17 cellular contexts compared by ENCODE assay signal in the genomic region with DNA sequence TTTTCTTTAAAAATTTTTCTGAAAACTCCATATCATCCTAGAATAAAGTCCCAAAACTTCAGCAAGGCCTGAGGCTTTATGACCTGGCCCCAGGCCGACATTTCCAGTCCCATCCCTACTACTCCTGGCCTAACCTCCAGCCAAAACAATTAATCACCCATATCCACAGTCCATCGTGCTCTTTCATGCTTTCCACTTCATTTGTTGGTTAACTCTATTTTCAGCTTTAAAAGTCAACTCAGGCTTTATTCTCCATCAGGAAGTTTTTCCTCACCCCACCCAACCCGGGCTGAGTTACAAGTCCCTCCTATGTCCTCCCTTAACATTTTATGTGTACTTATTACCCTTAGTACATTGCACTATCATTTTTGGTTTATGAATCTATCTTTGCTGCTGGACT. TPM values are rescaled to one million over a fixed set of nuclear protein-coding genes. Genes with fewer than 3 reads are reported as not detected.
DNase-seq lines count a peak whose midpoint lies in the region; ATAC-seq, FAIRE-seq and TF ChIP-seq lines count a peak whose summit lies in the region.
"Had no signal": no experiment of that assay in that cellular context is flagged by ENCODE, and none has a peak within 500 bp of the region (broad histone marks: within the 10 kb centered on the region; RNA-seq: fewer than 3 reads in every experiment).

No MANE protein-coding gene starts in this region.

- intact Hi-C loops in HepG2 (cut with micrococcal nuclease; ENCODE audit: unreplicated experiment): no loop called here
- intact Hi-C loops in kidney (cut with DNase I): no loop called here
- intact Hi-C loops in psoas muscle (cut with DNase I): no loop called here

- no peaks in the 10 kb centered on the region for H3K27me3 ChIP-seq in liver (ENCODE audit: control insufficient read depth in 4 of 4, insufficient read depth in 4 of 4, low read length in 3 of 4)
- peaks cover 2 to 49% of the 10 kb centered on the region in 2 experiments; a peak in 4 of 5 replicates for H3K27me3 ChIP-seq in HepG2 (ENCODE audit: control insufficient read depth in 1 of 2, insufficient read depth in 2 of 2, low read length in 2 of 2)
- H3K27me3 ChIP-seq in psoas muscle (ENCODE audit: insufficient read depth in 3 of 3, low read length in 2 of 3): no peaks in the 10 kb centered on the region
- H3K27me3 ChIP-seq: cardiac muscle cell had no signal

- in situ Hi-C loops in HepG2 (cut with HindIII; ENCODE audit: extremely low pct_ligation_motif_present, low pct_unique_long_range_greater_than_20kb): no loop called here

- H3K36me3 ChIP-seq in liver (ENCODE audit: control insufficient read depth in 4 of 4, insufficient read depth in 3 of 4, low read depth in 1 of 4, low read length in 3 of 4): peaks cover 0 to 1% (median 0%) of the 10 kb centered on the region in 4 donors
- no peaks in the 10 kb centered on the region for H3K36me3 ChIP-seq in HepG2 (replicated peaks in 1 of 2; ENCODE audit: control insufficient read depth in 1 of 2, insufficient read depth in 2 of 2, low read length in 2 of 2)
- H3K36me3 ChIP-seq in kidney (ENCODE audit: control insufficient read depth in 1 of 2, insufficient read depth in 2 of 2, low read length in 2 of 2): no peaks in the 10 kb centered on the region
- peaks cover 0 to 2% of the 10 kb centered on the region in 2 donors for H3K36me3 ChIP-seq in psoas muscle (ENCODE audit: insufficient read depth in 1 of 2, low read depth in 1 of 2)
- H3K36me3 ChIP-seq: cardiac muscle cell had no signal

- H3K4me1 ChIP-seq in liver (ENCODE audit: control insufficient read depth in 4 of 4, insufficient read depth in 4 of 4, low read length in 3 of 4) (no peaks in the 10 kb centered on the region), HepG2 (ENCODE audit: insufficient read depth, low read length) (peaks cover 19% of the 10 kb centered on the region), kidney (ENCODE audit: control insufficient read depth in 1 of 2, insufficient read depth in 1 of 2, low read depth in 1 of 2, low read length in 2 of 2) (peaks cover 24 to 31% of the 10 kb centered on the region in 2 donors), psoas muscle (peaks cover 44% of the 10 kb centered on the region)

- TF ChIP-seq EP300 in HepG2 (IDR thresholded peaks at IDR 0.05; ENCODE audit: low read depth in 2 of 2, low read length in 2 of 2) (no peak), HepG2 (CRISPR knock-in tag; IDR thresholded peaks at IDR 0.05; ENCODE audit: borderline replicate concordance) (no peak)

- H2AFZ ChIP-seq in HepG2 (ENCODE audit: low read length): no peak overlapping the region

- no peaks in the 10 kb centered on the region for H3K79me2 ChIP-seq in HepG2 (ENCODE audit: insufficient read depth, low read length)

- BruUV-seq in HepG2 (replicated peaks; lab: Mats Ljungman, UMichigan): no TSS peak

- 74% methylated on average over 3 of the region's 3 CpGs for WGBS in liver
- 35% methylated on average over 3 of the region's 3 CpGs for WGBS in HepG2 (ENCODE audit: low lambda C conversion rate)
- WGBS in psoas muscle, 3 donors: 16 to 32% (median 20%) methylated on average over 3 of the region's 3 CpGs

- H3K4me3 ChIP-seq in liver (ENCODE audit: low read depth in 1 of 3, low read length in 3 of 3): no peak overlapping the region
- no peak overlapping the region for H3K4me3 ChIP-seq in HepG2 (replicated peaks in 1 of 3; ENCODE audit: insufficient read depth in 1 of 3, low read depth in 2 of 3, low read length in 3 of 3)
- H3K4me3 ChIP-seq in kidney (ENCODE audit: low read length in 2 of 2): no peak overlapping the region
- no peak overlapping the region for H3K4me3 ChIP-seq in psoas muscle
- H3K4me3 ChIP-seq: cardiac muscle cell, skin epidermis had no signal

- FAIRE-seq in HepG2 (lab: Jason Lieb, UNC) (no peak), kidney (lab: Jason Lieb, UNC) (no peak)
- FAIRE-seq: RCC 7860 had no signal

- H3K9me3 ChIP-seq in liver (ENCODE audit: control insufficient read depth in 4 of 4, low read length in 3 of 4) (no peaks in the 10 kb centered on the region), HepG2 (ENCODE audit: low read length) (no peaks in the 10 kb centered on the region), kidney (ENCODE audit: control insufficient read depth in 1 of 2, low read length in 2 of 2) (no peaks in the 10 kb centered on the region), psoas muscle (no peaks in the 10 kb centered on the region)

- CTCF ChIA-PET in HepG2 (lab: Yijun Ruan, JAX; ENCODE audit: low intra/inter-chr PET ratio, low total read pairs): no interaction called here

- no peak for DNase-seq in HepG2 (ENCODE audit: low spot score)
- peak; percentile 73 for DNase-seq in kidney
- DNase-seq in psoas muscle: peak in 1 of 2 donors; percentile 33
- no peak for DNase-seq in stimulated activated CD4-positive, alpha-beta T cell treated with anti-CD3 and anti-CD28 coated beads, Interleukin-4, amount 100 ng/mL, for 4 hours
- no peak for DNase-seq in nucleus accumbens (lab: John Stamatoyannopoulos, UW)
- DNase-seq: activated CD4-positive, alpha-beta T cell treated with anti-CD3 and anti-CD28 coated beads, Interleukin-2, amount 50 U/mL, for 48 hours; activated T-cell treated with anti-CD3 and anti-CD28 coated beads, Interleukin-2, amount 50 U/mL, for 4 hours; CD8-positive, alpha-beta T cell; effector CD8-positive, alpha-beta T cell; midbrain; NCI-H2107 had no signal

- TF ChIP-seq POLR2A in HepG2 (IDR thresholded peaks at IDR 0.05; ENCODE audit: insufficient read depth in 1 of 2, low read depth in 2 of 2, low read length in 2 of 2): no peak

- H3K4me2 ChIP-seq in HepG2 (ENCODE audit: low read depth, low read length): no peak overlapping the region

- TF ChIP-seq CTCF in liver (IDR thresholded peaks at IDR 0.05; ENCODE audit: low read depth, low read length, missing input control) (no peak), HepG2 (CRISPR knock-in tag; IDR thresholded peaks at IDR 0.05) (no peak), kidney (IDR thresholded peaks at IDR 0.05; ENCODE audit: borderline replicate concordance, extremely low read depth, insufficient read depth) (no peak), psoas muscle (IDR thresholded peaks at IDR 0.05) (no peak)

- H4K20me1 ChIP-seq in HepG2 (ENCODE audit: insufficient read depth, low read length): no peaks in the 10 kb centered on the region

- no peak for TF ChIP-seq RAD21 in liver (IDR thresholded peaks at IDR 0.05)
- no peak for TF ChIP-seq RAD21 in HepG2 (CRISPR knock-in tag; IDR thresholded peaks at IDR 0.05)

- ATAC-seq in HepG2 (no peak), psoas muscle (peak in 3 of 4 donors; percentile 14 to 34 (median 15)), HG03565 (IDR thresholded peaks at IDR 0.05; ENCODE audit: unreplicated experiment) (no peak), HG03439 (IDR thresholded peaks at IDR 0.05; ENCODE audit: unreplicated experiment) (no peak)
- ATAC-seq: activated T-cell treated with anti-CD3 and anti-CD28 coated beads, Interleukin-2, amount 50 U/mL, for 4 hours; CD8-positive, alpha-beta T cell had no signal

- POLR2A ChIA-PET in HepG2 (lab: Yijun Ruan, JAX): no interaction called here

- H3K9ac ChIP-seq in liver (ENCODE audit: low read depth in 1 of 2, low read length in 2 of 2) (no peak overlapping the region), HepG2 (ENCODE audit: insufficient read depth, low read depth, low read length) (no peak overlapping the region), kidney (ENCODE audit: low read length in 2 of 2) (no peak overlapping the region)

- H3K27ac ChIP-seq in liver (ENCODE audit: low read depth in 1 of 2, low read length in 2 of 2) (no peak overlapping the region), HepG2 (ENCODE audit: extremely low read length, insufficient read depth, low read length) (no peak overlapping the region), kidney (ENCODE audit: low read depth in 2 of 2, low read length in 2 of 2) (peak overlapping the region in 1 of 2 donors; percentile 56), psoas muscle (peak overlapping the region; percentile 4)
- H3K27ac ChIP-seq: cardiac muscle cell had no signal

TF ChIP-seq in liver, 16 proteins besides CTCF, POLR2A, EP300 and RAD21:
- TF ChIP-seq NR2F2 (IDR thresholded peaks at IDR 0.05) (peak; percentile 47), HNF4A (conservative IDR thresholded peaks at IDR 0.05) (no peak)

TF ChIP-seq in HepG2, 621 proteins besides CTCF, POLR2A, EP300 and RAD21 (continues in another document):
- TF ChIP-seq ZNF441 (CRISPR knock-in tag; IDR thresholded peaks at IDR 0.05; ENCODE audit: borderline replicate concordance): no peak

RNA-seq across cellular contexts. Expression of a gene that starts 27.7 kb away (rescaled TPM):
- total RNA-seq in liver (100 to 1,000 TPM in 1 of 2 donors, 10 to 100 TPM in 1; 87.1 to 191 TPM), HepG2 (2016; rRNA removed; fragmentation: Illumina TruSeq; extraction: Trizol) (139 and 299 TPM in 2 replicates), kidney (313 TPM), psoas muscle (100 to 1,000 TPM in 1 of 4 donors, 10 to 100 TPM in 3; 87.8 to 180 (median 96.2) TPM)
- polyA plus RNA-seq in liver (10 to 100 TPM; 44.8 to 64.6 TPM), HepG2 (2011; rRNA removed) (123 and 127 TPM in 2 replicates), kidney (ENCODE audit: insufficient read depth, low read depth, low replicate concordance) (93.2 TPM), psoas muscle (10 to 100 TPM; 22.9 to 56.1 (median 32.9) TPM)
- 7.6 and 9.0 TPM in 2 replicates for total RNA-seq in HepG2 (2016; cell fraction: cytosol; rRNA removed; fragmentation: Illumina TruSeq; extraction: Trizol; ENCODE audit: low read depth)
- total RNA-seq in HepG2 (2016; cell fraction: insoluble cytoplasmic fraction; rRNA removed; fragmentation: Illumina TruSeq; extraction: Trizol): 109 and 295 TPM in 2 replicates
- total RNA-seq in HepG2 (2016; cell fraction: membrane; rRNA removed; fragmentation: Illumina TruSeq; extraction: Trizol): 27.1 and 31.5 TPM in 2 replicates
- total RNA-seq in HepG2 (2016; cell fraction: nucleus; rRNA removed; fragmentation: Illumina TruSeq; extraction: Trizol): 441 and 497 TPM in 2 replicates
- 37.4 and 38.8 TPM in 2 replicates for polyA plus RNA-seq in HepG2 (2011; cell fraction: cytosol; rRNA removed)
- polyA plus RNA-seq in HepG2 (2011; cell fraction: nucleus; rRNA removed): 594 and 623 TPM in 2 replicates
- polyA plus RNA-seq in HepG2 (2012): 212 and 223 TPM in 2 replicates
- 3.3 and 4.0 TPM in 2 replicates for polyA plus RNA-seq in HepG2 (2016; cell fraction: cytosol; fragmentation: Illumina TruSeq; extraction: Trizol; ENCODE audit: low read depth)
- polyA plus RNA-seq in HepG2 (2016; cell fraction: insoluble cytoplasmic fraction; fragmentation: Illumina TruSeq; extraction: Trizol; ENCODE audit: low read depth): 55.3 and 74.4 TPM in 2 replicates
- 9.0 and 11.0 TPM in 2 replicates for polyA plus RNA-seq in HepG2 (2016; cell fraction: membrane; fragmentation: Illumina TruSeq; extraction: Trizol; ENCODE audit: low read depth)
- polyA plus RNA-seq in HepG2 (2016; cell fraction: nucleus; fragmentation: Illumina TruSeq; extraction: Trizol; ENCODE audit: insufficient read depth, low read depth): 381 and 401 TPM in 2 replicates
- 53.9 and 245 TPM in 2 replicates for polyA minus RNA-seq in HepG2 (2011; rRNA and poly(A)+ RNA removed; ENCODE audit: low replicate concordance)
- polyA minus RNA-seq in HepG2 (2011; cell fraction: cytosol; rRNA and poly(A)+ RNA removed): 129 and 133 TPM in 2 replicates
- 957 and 1,039 TPM in 2 replicates for polyA minus RNA-seq in HepG2 (2011; cell fraction: nucleus; rRNA and poly(A)+ RNA removed)

Comparison
In these comparisons a context has a peak if more than half of its experiments do, and no peak if none do; other contexts are left out.
1. ATAC-seq: peak in psoas muscle (3 of 4); none in HepG2 (single experiment), HG03565 (single experiment) and HG03439 (single experiment).